ENCODE assay signal across 23 cellular contexts in the genomic region with DNA sequence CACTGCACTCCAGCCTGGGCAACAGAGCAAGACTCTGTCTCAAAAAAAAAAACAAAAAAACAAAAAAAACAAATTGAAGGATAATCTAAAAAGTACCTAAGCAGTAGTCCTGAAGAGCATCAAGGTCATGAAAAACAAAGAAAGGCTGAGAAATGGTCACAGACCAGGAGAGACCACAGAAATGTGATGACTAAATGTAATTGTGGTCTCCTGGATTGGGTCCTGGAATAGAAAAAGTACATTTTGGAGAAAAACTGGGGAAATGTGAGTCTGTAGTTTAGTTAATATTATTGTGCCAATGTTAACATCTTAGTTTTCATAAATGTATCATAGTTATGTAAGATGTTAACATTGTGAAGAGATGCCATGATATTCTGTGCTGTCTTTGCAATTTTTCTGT.
A peak's percentile ranks its signal among the peaks of the same experiment; 100 is the strongest.
DNase-seq lines count a peak whose midpoint lies in the region; ATAC-seq, FAIRE-seq and TF ChIP-seq lines count a peak whose summit lies in the region.
"Had no signal": no experiment of that assay in that cellular context is flagged by ENCODE, and none has a peak within 500 bp of the region (broad histone marks: within the 10 kb centered on the region; RNA-seq: fewer than 3 reads in every experiment).

No MANE protein-coding gene starts in this region.

- no peak for FAIRE-seq in frontal cortex (lab: Jason Lieb, UNC)
- FAIRE-seq: A204.1, D721Med, GM12892, GM18507, H54, HepG2 had no signal

- H3K4me3 Mint-ChIP-seq in activated naive CD4-positive, alpha-beta T cell treated with anti-CD3 and anti-CD28 coated beads, Interleukin-2, amount 10 ng/mL, durations not matched to agents 7 days and 5 days: no peak overlapping the region
- H3K4me3 Mint-ChIP-seq: CD4-positive, alpha-beta T cell; GM23338; IgD-negative memory B cell had no signal

- no peak for TF ChIP-seq CTCF in fibroblast of the aortic adventitia (IDR thresholded peaks at IDR 0.05; ENCODE audit: insufficient read depth, low read length)
- TF ChIP-seq CTCF in prostate gland (IDR thresholded peaks at IDR 0.05): no peak

- no peak overlapping the region for H3K27ac Mint-ChIP-seq in activated naive CD4-positive, alpha-beta T cell treated with anti-CD3 and anti-CD28 coated beads, Interleukin-2, amount 10 ng/mL, durations not matched to agents 7 days and 5 days
- H3K27ac Mint-ChIP-seq: CD4-positive, alpha-beta T cell; GM23338; IgD-negative memory B cell had no signal

- no peaks in the 10 kb centered on the region for H3K27me3 ChIP-seq in prostate gland (replicated peaks; ENCODE audit: insufficient read depth)

- DNase-seq in M059J (ENCODE audit: low read depth) (peak; percentile 50), astrocyte of the hippocampus (ENCODE audit: low read depth, low spot score) (peak; percentile 55), fibroblast of the aortic adventitia (ENCODE audit: low read depth) (peak; percentile 47), prostate gland (ENCODE audit: low spot score) (no peak), frontal cortex (ENCODE audit: low spot score in 2 of 2) (no peak)
- DNase-seq in activated naive CD4-positive, alpha-beta T cell treated with anti-CD3 and anti-CD28 coated beads, Interleukin-2, amount 10 ng/mL, durations not matched to agents 7 days and 5 days: no peak
- DNase-seq: ACHN; AML-193; Caco-2; CD4-positive, alpha-beta T cell; GDM1; HCEC 1CT had no signal

- no peaks in the 10 kb centered on the region for H3K36me3 Mint-ChIP-seq in activated naive CD4-positive, alpha-beta T cell treated with anti-CD3 and anti-CD28 coated beads, Interleukin-2, amount 10 ng/mL, durations not matched to agents 7 days and 5 days

- H3K4me1 Mint-ChIP-seq in activated naive CD4-positive, alpha-beta T cell treated with anti-CD3 and anti-CD28 coated beads, Interleukin-2, amount 10 ng/mL, durations not matched to agents 7 days and 5 days: no peaks in the 10 kb centered on the region
- H3K4me1 Mint-ChIP-seq: IgD-negative memory B cell had no signal

- CTCF ChIA-PET in activated naive CD4-positive, alpha-beta T cell treated with anti-CD3 and anti-CD28 coated beads, Interleukin-2, amount 10 ng/mL, durations not matched to agents 7 days and 5 days (lab: Charles Lee): no interaction called here

- intact Hi-C loops in prostate gland (cut with DNase I): no loop called here

- no peak for ATAC-seq in HG03135 (IDR thresholded peaks at IDR 0.05; ENCODE audit: unreplicated experiment)
- ATAC-seq: GM23338, HepG2 had no signal

- H3K9me3 Mint-ChIP-seq in activated naive CD4-positive, alpha-beta T cell treated with anti-CD3 and anti-CD28 coated beads, Interleukin-2, amount 10 ng/mL, durations not matched to agents 7 days and 5 days: no peaks in the 10 kb centered on the region
- H3K9me3 Mint-ChIP-seq: CD4-positive, alpha-beta T cell; GM23338 had no signal

- no peak for TF ChIP-seq POLR2A in prostate gland (IDR thresholded peaks at IDR 0.05)

- H3K4me3 ChIP-seq in fibroblast of the aortic adventitia (ENCODE audit: low read depth, low read length) (no peak overlapping the region), prostate gland (no peak overlapping the region)
- H3K4me3 ChIP-seq: GM23338 had no signal

- H3K36me3 ChIP-seq in prostate gland: no peaks in the 10 kb centered on the region

- H3K9me3 ChIP-seq in prostate gland: no peaks in the 10 kb centered on the region
- H3K9me3 ChIP-seq: Caco-2 had no signal

- no peaks in the 10 kb centered on the region for H3K4me1 ChIP-seq in prostate gland (replicated peaks)
- H3K4me1 ChIP-seq: Caco-2 had no signal

- peaks cover 7% of the 10 kb centered on the region for H3K27me3 Mint-ChIP-seq in activated naive CD4-positive, alpha-beta T cell treated with anti-CD3 and anti-CD28 coated beads, Interleukin-2, amount 10 ng/mL, durations not matched to agents 7 days and 5 days

- H3K27ac ChIP-seq in prostate gland: no peak overlapping the region
- H3K27ac ChIP-seq: C4-2B, HL-60 had no signal

Comparison
In these comparisons a context has a peak if more than half of its experiments do, and no peak if none do; other contexts are left out.
1. DNase-seq: peak in M059J (single experiment), astrocyte of the hippocampus (single experiment) and fibroblast of the aortic adventitia (single experiment); none in prostate gland (single experiment), activated naive CD4-positive, alpha-beta T cell treated with anti-CD3 and anti-CD28 coated beads, Interleukin-2, amount 10 ng/mL, durations not matched to agents 7 days and 5 days (single experiment) and frontal cortex (0 of 2).